Comparison of ENCODE assay signal across 2 cellular contexts in the genomic region with DNA sequence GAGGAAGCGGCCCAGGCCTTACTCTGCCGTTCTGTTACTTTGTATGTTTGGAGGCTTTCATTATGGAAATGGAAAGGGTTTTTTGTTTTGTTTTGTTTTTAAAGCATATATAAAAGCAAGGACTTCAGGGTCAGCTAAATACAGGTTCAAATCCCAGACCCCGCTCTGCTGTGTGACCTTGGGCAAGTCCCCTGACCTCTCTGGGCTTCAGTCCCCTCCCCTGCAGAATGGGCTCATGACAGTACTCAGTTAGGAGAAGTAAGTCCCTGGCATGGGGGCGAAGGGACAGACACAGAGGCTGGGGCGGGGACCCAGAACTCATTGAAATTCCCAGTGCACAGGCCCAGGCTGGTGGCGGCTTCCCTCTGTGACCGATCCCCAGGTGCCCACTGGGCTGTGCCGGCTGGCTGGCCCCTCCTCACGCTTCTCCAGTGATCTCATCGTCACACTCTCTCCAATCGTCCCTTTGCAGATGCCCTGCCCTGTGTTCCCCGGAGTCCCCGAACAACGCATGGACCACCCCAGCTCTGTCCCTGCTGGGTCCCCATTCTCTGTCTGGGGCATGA.
TF ChIP-seq lines count a peak whose summit lies in the region.

No MANE protein-coding gene starts in this region.

TF ChIP-seq in HEK293, 187 proteins besides CTCF, POLR2A, EP300 and RAD21:
- TF ChIP-seq ZIC2 (tag by site-specific recombination; IDR thresholded peaks at IDR 0.05) = peak; percentile 68
- TF ChIP-seq, protein P1, sequence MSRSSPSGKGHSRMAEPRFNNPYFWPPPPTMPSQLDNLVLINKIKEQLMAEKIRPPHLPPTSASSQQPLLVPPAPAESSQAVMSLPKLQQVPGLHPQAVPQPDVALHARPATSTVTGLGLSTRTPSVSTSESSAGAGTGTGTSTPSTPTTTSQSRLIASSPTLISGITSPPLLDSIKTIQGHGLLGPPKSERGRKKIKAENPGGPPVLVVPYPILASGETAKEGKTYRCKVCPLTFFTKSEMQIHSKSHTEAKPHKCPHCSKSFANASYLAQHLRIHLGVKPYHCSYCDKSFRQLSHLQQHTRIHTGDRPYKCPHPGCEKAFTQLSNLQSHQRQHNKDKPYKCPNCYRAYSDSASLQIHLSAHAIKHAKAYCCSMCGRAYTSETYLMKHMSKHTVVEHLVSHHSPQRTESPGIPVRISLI (tag by site-specific recombination; IDR thresholded peaks at IDR 0.05) = no peak
- peak; percentile 97 for TF ChIP-seq ZNF768 (tag by site-specific recombination; IDR thresholded peaks at IDR 0.05)
- TF ChIP-seq, protein P2, sequence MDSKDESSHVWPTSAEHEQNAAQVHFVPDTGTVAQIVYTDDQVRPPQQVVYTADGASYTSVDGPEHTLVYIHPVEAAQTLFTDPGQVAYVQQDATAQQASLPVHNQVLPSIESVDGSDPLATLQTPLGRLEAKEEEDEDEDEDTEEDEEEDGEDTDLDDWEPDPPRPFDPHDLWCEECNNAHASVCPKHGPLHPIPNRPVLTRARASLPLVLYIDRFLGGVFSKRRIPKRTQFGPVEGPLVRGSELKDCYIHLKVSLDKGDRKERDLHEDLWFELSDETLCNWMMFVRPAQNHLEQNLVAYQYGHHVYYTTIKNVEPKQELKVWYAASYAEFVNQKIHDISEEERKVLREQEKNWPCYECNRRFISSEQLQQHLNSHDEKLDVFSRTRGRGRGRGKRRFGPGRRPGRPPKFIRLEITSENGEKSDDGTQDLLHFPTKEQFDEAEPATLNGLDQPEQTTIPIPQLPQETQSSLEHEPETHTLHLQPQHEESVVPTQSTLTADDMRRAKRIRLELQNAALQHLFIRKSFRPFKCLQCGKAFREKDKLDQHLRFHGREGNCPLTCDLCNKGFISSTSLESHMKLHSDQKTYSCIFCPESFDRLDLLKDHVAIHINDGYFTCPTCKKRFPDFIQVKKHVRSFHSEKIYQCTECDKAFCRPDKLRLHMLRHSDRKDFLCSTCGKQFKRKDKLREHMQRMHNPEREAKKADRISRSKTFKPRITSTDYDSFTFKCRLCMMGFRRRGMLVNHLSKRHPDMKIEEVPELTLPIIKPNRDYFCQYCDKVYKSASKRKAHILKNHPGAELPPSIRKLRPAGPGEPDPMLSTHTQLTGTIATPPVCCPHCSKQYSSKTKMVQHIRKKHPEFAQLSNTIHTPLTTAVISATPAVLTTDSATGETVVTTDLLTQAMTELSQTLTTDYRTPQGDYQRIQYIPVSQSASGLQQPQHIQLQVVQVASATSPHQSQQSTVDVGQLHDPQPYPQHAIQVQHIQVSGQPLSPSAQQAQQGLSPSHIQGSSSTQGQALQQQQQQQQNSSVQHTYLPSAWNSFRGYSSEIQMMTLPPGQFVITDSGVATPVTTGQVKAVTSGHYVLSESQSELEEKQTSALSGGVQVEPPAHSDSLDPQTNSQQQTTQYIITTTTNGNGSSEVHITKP (tag by site-specific recombination; IDR thresholded peaks at IDR 0.05) = no peak

TF ChIP-seq in H1, 55 proteins besides CTCF, POLR2A, EP300 and RAD21:
- TF ChIP-seq JUN (IDR thresholded peaks at IDR 0.05; ENCODE audit: low read depth, low read length) = no peak
- 0 out of 2 replicates have a peak, but pooled peaks have one; percentile 48 for TF ChIP-seq KDM1A (IDR thresholded peaks at IDR 0.05; ENCODE audit: borderline replicate concordance, low read length)
